Comparison of ENCODE assay signal across 19 cellular contexts in the genomic region with DNA sequence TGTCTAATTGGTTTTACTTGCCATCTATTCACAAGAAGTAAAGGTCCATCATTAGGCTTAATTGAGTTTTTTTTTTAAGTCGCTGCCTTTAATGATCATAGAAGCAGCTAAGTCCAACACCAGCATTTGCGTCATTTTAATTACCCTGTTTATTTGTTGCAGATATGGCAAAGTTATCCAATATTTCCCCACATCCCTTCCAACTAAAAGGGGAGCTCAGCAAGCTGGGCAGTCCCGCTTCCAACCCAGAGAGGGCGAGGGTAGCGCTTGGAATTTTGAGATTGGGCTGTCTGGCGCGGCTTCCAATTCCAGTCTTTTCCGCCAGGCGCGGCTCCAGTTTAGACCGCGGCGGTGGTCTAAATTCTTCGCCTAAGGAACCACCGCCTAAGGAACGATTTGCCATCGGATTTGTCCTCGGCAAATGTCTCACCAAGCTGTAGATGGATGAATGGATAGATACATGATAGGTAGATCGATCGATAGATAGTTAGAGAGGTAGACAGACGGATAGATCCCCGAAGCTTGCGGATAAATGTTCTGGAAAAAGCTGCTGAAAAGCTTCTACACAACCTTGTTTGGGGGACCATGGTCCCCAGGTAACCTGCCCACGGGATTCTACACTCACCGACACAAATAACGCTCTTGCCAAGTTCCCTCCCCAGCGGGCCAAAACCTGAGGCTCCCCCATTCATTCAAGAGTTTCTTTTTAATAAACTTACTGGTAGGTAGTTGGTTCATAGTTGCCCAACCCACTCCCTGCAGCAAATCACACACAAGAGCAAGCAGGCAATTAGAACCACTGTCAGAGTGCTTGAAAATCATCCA. TPM values are rescaled to one million over a fixed set of nuclear protein-coding genes. Genes with fewer than 3 reads are reported as not detected.
DNase-seq lines count a peak whose midpoint lies in the region; ATAC-seq and TF ChIP-seq lines count a peak whose summit lies in the region.
"Had no signal": no experiment of that assay in that cellular context is flagged by ENCODE, and none has a peak within 500 bp of the region (broad histone marks: within the 10 kb centered on the region; RNA-seq: fewer than 3 reads in every experiment).

No MANE protein-coding gene starts in this region.

- no peaks in the 10 kb centered on the region for H3K9me3 ChIP-seq in iPS-20b (ENCODE audit: insufficient read depth, low read depth, low read length)
- H3K9me3 ChIP-seq: lower lobe of right lung had no signal

- no peaks in the 10 kb centered on the region for H3K36me3 ChIP-seq in brain microvascular endothelial cell (replicated peaks)
- H3K36me3 ChIP-seq in iPS-20b (ENCODE audit: insufficient read depth, low read depth, low read length) = no peaks in the 10 kb centered on the region
- H3K36me3 ChIP-seq: lower lobe of right lung had no signal

- H3K4me3 ChIP-seq in brain microvascular endothelial cell (ENCODE audit: low read depth, low read length) (no peak overlapping the region), iPS-20b (ENCODE audit: low read length) (peak overlapping the region; percentile 36; the same call in 1 of the 2 replicates)
- H3K4me3 ChIP-seq: lower lobe of right lung had no signal

- peaks cover 59% of the 10 kb centered on the region for H3K27me3 Mint-ChIP-seq in activated naive CD8-positive, alpha-beta T cell
- peaks cover 91% of the 10 kb centered on the region for H3K27me3 Mint-ChIP-seq in activated naive CD8-positive, alpha-beta T cell treated with anti-CD3 and anti-CD28 coated beads for 36 hours
- H3K27me3 Mint-ChIP-seq in osteocyte (ENCODE audit: unreplicated experiment) = peaks cover 89% of the 10 kb centered on the region

- H3K4me1 Mint-ChIP-seq in activated naive CD8-positive, alpha-beta T cell (ENCODE audit: low read depth) = peaks cover 7% of the 10 kb centered on the region
- H3K4me1 Mint-ChIP-seq in activated naive CD8-positive, alpha-beta T cell treated with anti-CD3 and anti-CD28 coated beads for 36 hours = no peaks in the 10 kb centered on the region
- peaks cover 16% of the 10 kb centered on the region for H3K4me1 Mint-ChIP-seq in osteocyte (ENCODE audit: unreplicated experiment)
- H3K4me1 Mint-ChIP-seq: activated CD4-positive, alpha-beta memory T cell treated with anti-CD3 and anti-CD28 coated beads, Interleukin-2, amount 10 ng/mL, durations not matched to agents 7 days and 5 days had no signal

- peak; percentile 40 for TF ChIP-seq CTCF in brain microvascular endothelial cell (IDR thresholded peaks at IDR 0.05; ENCODE audit: low read depth, low read length, missing control alignments)
- TF ChIP-seq CTCF in omental fat pad (IDR thresholded peaks at IDR 0.05) = no peak
- no peak for TF ChIP-seq CTCF in osteocyte (IDR thresholded peaks at IDR 0.05)

- H3K9ac ChIP-seq in iPS-20b (ENCODE audit: low read depth, low read length) = no peak overlapping the region

- DNase-seq in activated naive CD8-positive, alpha-beta T cell treated with anti-CD3 and anti-CD28 coated beads for 36 hours = no peak
- no peak for DNase-seq in brain microvascular endothelial cell
- no peak for DNase-seq in omental fat pad (ENCODE audit: low spot score)
- DNase-seq in osteocyte (ENCODE audit: extremely low spot score, unreplicated experiment) = no peak
- no peak for DNase-seq in dermis blood vessel endothelial cell
- no peak for DNase-seq in NCI-H1436 (lab: John Stamatoyannopoulos, UW)
- DNase-seq: activated CD4-positive, alpha-beta memory T cell treated with anti-CD3 and anti-CD28 coated beads, Interleukin-2, amount 10 ng/mL, durations not matched to agents 7 days and 5 days; CD8-positive, alpha-beta T cell; KBM-7; lower lobe of right lung; NCI-H1092; NCI-H748 treated with DMSO at 0.1 percent for 48 hours; stimulated activated naive CD8-positive, alpha-beta T cell treated with anti-CD3 and anti-CD28 coated beads, Interleukin-15, Interleukin-2, amounts not matched to agents 100 U/mL and 50 U/mL, for 24 hours had no signal

- peaks cover 33% of the 10 kb centered on the region for H3K4me1 ChIP-seq in iPS-20b (ENCODE audit: insufficient read depth, low read length)
- H3K4me1 ChIP-seq: lower lobe of right lung had no signal

- no peak overlapping the region for H3K4me3 Mint-ChIP-seq in activated naive CD8-positive, alpha-beta T cell
- H3K4me3 Mint-ChIP-seq in activated naive CD8-positive, alpha-beta T cell treated with anti-CD3 and anti-CD28 coated beads for 36 hours = no peak overlapping the region
- H3K4me3 Mint-ChIP-seq in osteocyte (ENCODE audit: unreplicated experiment) = no peak overlapping the region
- H3K4me3 Mint-ChIP-seq: activated CD4-positive, alpha-beta memory T cell treated with anti-CD3 and anti-CD28 coated beads, Interleukin-2, amount 10 ng/mL, durations not matched to agents 7 days and 5 days; CD8-positive, alpha-beta T cell had no signal

- no peak for ATAC-seq in omental fat pad (ENCODE audit: low FRiP score)
- ATAC-seq: CD8-positive, alpha-beta T cell; lower lobe of right lung; stimulated activated naive CD8-positive, alpha-beta T cell treated with anti-CD3 and anti-CD28 coated beads, Interleukin-15, Interleukin-2, amounts not matched to agents 100 U/mL and 50 U/mL, for 24 hours had no signal

- in situ Hi-C loops in brain microvascular endothelial cell (cut with HindIII; ENCODE audit: low pct_ligation_motif_present, low sequenced_read_pairs) = no loop called here

- peak overlapping the region; percentile 4 for H3K27ac Mint-ChIP-seq in activated naive CD8-positive, alpha-beta T cell
- H3K27ac Mint-ChIP-seq in activated naive CD8-positive, alpha-beta T cell treated with anti-CD3 and anti-CD28 coated beads for 36 hours = no peak overlapping the region
- H3K27ac Mint-ChIP-seq in osteocyte (ENCODE audit: unreplicated experiment) = no peak overlapping the region
- H3K27ac Mint-ChIP-seq: activated CD4-positive, alpha-beta memory T cell treated with anti-CD3 and anti-CD28 coated beads, Interleukin-2, amount 10 ng/mL, durations not matched to agents 7 days and 5 days; activated T-helper 2 cell treated with anti-CD3 and anti-CD28 coated beads, Interferon-gamma antibody, Interleukin-2, Interleukin-4, amounts not matched to agents 10 μg/mL and 5 μg/mL and 100 μg/mL, durations not matched to agents 14 hours and 24 hours and 36 hours; CD8-positive, alpha-beta T cell had no signal

- H3K27me3 ChIP-seq in brain microvascular endothelial cell (replicated peaks) (no peaks in the 10 kb centered on the region), iPS-20b (ENCODE audit: insufficient read depth, low read length) (peaks cover 99% of the 10 kb centered on the region)

- peaks cover 4% of the 10 kb centered on the region for H3K9me3 Mint-ChIP-seq in activated naive CD8-positive, alpha-beta T cell (ENCODE audit: low read depth)
- H3K9me3 Mint-ChIP-seq in activated naive CD8-positive, alpha-beta T cell treated with anti-CD3 and anti-CD28 coated beads for 36 hours = peaks cover 8% of the 10 kb centered on the region
- no peaks in the 10 kb centered on the region for H3K9me3 Mint-ChIP-seq in osteocyte (ENCODE audit: unreplicated experiment)
- H3K9me3 Mint-ChIP-seq: activated CD4-positive, alpha-beta memory T cell treated with anti-CD3 and anti-CD28 coated beads, Interleukin-2, amount 10 ng/mL, durations not matched to agents 7 days and 5 days; activated T-helper 2 cell treated with anti-CD3 and anti-CD28 coated beads, Interferon-gamma antibody, Interleukin-2, Interleukin-4, amounts not matched to agents 10 μg/mL and 5 μg/mL and 100 μg/mL, durations not matched to agents 14 hours and 24 hours and 36 hours had no signal

- H3K36me3 Mint-ChIP-seq in activated naive CD8-positive, alpha-beta T cell = no peaks in the 10 kb centered on the region
- no peaks in the 10 kb centered on the region for H3K36me3 Mint-ChIP-seq in activated naive CD8-positive, alpha-beta T cell treated with anti-CD3 and anti-CD28 coated beads for 36 hours
- peaks cover 5% of the 10 kb centered on the region for H3K36me3 Mint-ChIP-seq in osteocyte (ENCODE audit: unreplicated experiment)
- H3K36me3 Mint-ChIP-seq: CD8-positive, alpha-beta T cell had no signal

- no peak overlapping the region for H3K27ac ChIP-seq in brain microvascular endothelial cell
- H3K27ac ChIP-seq in iPS-20b (ENCODE audit: low read length) = no peak overlapping the region
- H3K27ac ChIP-seq: HL-60, lower lobe of right lung had no signal

RNA-seq across cellular contexts. Expression of a gene that starts 49.2 kb away (rescaled TPM):
- not detected for total RNA-seq in activated naive CD8-positive, alpha-beta T cell treated with anti-CD3 and anti-CD28 coated beads for 36 hours
- total RNA-seq in omental fat pad = not detected
- 8.6 and 8.8 TPM in 2 replicates for total RNA-seq in osteocyte
- not detected in 2 replicates for total RNA-seq in dermis blood vessel endothelial cell
- total RNA-seq: activated CD4-positive, alpha-beta memory T cell treated with anti-CD3 and anti-CD28 coated beads, Interleukin-2, amount 10 ng/mL, durations not matched to agents 7 days and 5 days; activated T-helper 2 cell treated with anti-CD3 and anti-CD28 coated beads, Interferon-gamma antibody, Interleukin-2, Interleukin-4, amounts not matched to agents 10 μg/mL and 5 μg/mL and 100 μg/mL, durations not matched to agents 14 hours and 24 hours and 36 hours; CD8-positive, alpha-beta T cell; dermis microvascular lymphatic vessel endothelial cell; lower lobe of right lung; ureter had no signal

RNA-seq across cellular contexts. Expression of a gene that starts 52.0 kb away (rescaled TPM):
- total RNA-seq in activated naive CD8-positive, alpha-beta T cell treated with anti-CD3 and anti-CD28 coated beads for 36 hours = not detected
- total RNA-seq in omental fat pad = not detected
- total RNA-seq in osteocyte = 89.9 and 96.9 TPM in 2 replicates
- under 0.01 TPM in 1 of 2 replicates, not detected in the other for total RNA-seq in dermis blood vessel endothelial cell
- total RNA-seq: activated CD4-positive, alpha-beta memory T cell treated with anti-CD3 and anti-CD28 coated beads, Interleukin-2, amount 10 ng/mL, durations not matched to agents 7 days and 5 days; activated T-helper 2 cell treated with anti-CD3 and anti-CD28 coated beads, Interferon-gamma antibody, Interleukin-2, Interleukin-4, amounts not matched to agents 10 μg/mL and 5 μg/mL and 100 μg/mL, durations not matched to agents 14 hours and 24 hours and 36 hours; CD8-positive, alpha-beta T cell; dermis microvascular lymphatic vessel endothelial cell; lower lobe of right lung; ureter had no signal

Comparison
In these comparisons a context has a peak if more than half of its experiments do, and no peak if none do; other contexts are left out.
1. RNA of a gene that starts 52.0 kb away (total RNA-seq): 89.9 to 96.9 TPM in osteocyte; not detected in activated naive CD8-positive, alpha-beta T cell treated with anti-CD3 and anti-CD28 coated beads for 36 hours, not detected in omental fat pad and under 0.01 TPM in dermis blood vessel endothelial cell; every median in the first group is over 10 times any median in the second.